Comparison of ENCODE assay signal across 10 cellular contexts in the genomic region with DNA sequence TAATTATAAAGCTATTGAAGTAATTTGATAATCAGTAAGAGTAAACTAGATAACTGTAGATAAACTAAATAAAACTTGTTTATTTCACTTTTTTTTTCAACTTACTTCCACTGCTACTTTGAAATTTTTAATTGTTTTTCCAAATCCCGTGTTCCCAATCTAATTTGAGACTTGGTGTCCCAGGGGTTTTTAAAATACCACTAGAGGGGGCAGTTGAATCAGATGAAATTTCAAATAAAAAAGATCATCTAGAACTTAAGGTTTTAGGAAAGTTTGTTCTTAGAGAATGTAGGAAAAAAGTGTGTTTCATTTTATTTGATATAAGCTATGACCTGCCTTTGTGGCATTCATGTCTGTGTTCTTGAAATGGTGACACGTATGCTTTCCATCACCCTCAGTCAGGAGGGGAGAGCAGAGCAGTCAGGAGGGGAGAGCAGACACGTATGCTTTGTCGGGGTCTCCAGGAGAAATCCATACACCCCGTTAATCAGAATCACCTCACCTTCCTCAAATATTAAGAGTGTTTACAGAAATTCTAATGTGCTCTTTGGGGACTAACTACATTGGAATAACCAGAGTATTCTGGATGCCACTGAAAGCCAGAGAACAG. TPM values are rescaled to one million over a fixed set of nuclear protein-coding genes. Genes with fewer than 3 reads are reported as not detected.
A peak's percentile ranks its signal among the peaks of the same experiment; 100 is the strongest.
DNase-seq lines count a peak whose midpoint lies in the region; ATAC-seq and TF ChIP-seq lines count a peak whose summit lies in the region.
"Had no signal": no experiment of that assay in that cellular context is flagged by ENCODE, and none has a peak within 500 bp of the region (broad histone marks: within the 10 kb centered on the region; RNA-seq: fewer than 3 reads in every experiment).

No MANE protein-coding gene starts in this region.

- no peak overlapping the region for H3K9ac ChIP-seq in liver (ENCODE audit: low read depth in 1 of 2, low read length in 2 of 2)

- H3K36me3 ChIP-seq in liver (ENCODE audit: control insufficient read depth in 4 of 4, insufficient read depth in 3 of 4, low read depth in 1 of 4, low read length in 3 of 4): no peaks in the 10 kb centered on the region
- H3K36me3 ChIP-seq: WERI-Rb-1 had no signal

- in situ Hi-C loops in astrocyte of the spinal cord (cut with HindIII; ENCODE audit: low sequenced_read_pairs): no loop called here

- H3K9me3 Mint-ChIP-seq in CD14-positive monocyte (peaks cover 0 to 4% (median 0%) of the 10 kb centered on the region in 7 donors), HFFc6 (no peaks in the 10 kb centered on the region)
- H3K9me3 Mint-ChIP-seq: central memory CD8-positive, alpha-beta T cell had no signal

- no peaks in the 10 kb centered on the region for H3K9me3 ChIP-seq in liver (ENCODE audit: control insufficient read depth in 4 of 4, low read length in 3 of 4)

- H3K4me1 Mint-ChIP-seq in CD14-positive monocyte (no peaks in the 10 kb centered on the region), HFFc6 (ENCODE audit: low read depth) (no peaks in the 10 kb centered on the region)

- H3K27ac ChIP-seq in liver (ENCODE audit: low read depth in 1 of 2, low read length in 2 of 2): no peak overlapping the region
- H3K27ac ChIP-seq: WERI-Rb-1 had no signal

- TF ChIP-seq CTCF in CD14-positive monocyte (IDR thresholded peaks at IDR 0.05) (peak; percentile 10), HFFc6 (IDR thresholded peaks at IDR 0.05) (peak; percentile 82), astrocyte of the spinal cord (IDR thresholded peaks at IDR 0.05; ENCODE audit: low read depth, low read length) (peak; percentile 58), liver (IDR thresholded peaks at IDR 0.05; ENCODE audit: low read depth, low read length, missing input control) (peak; percentile 39), lower leg skin (IDR thresholded peaks at IDR 0.05) (no peak)

- no peaks in the 10 kb centered on the region for H3K27me3 ChIP-seq in liver (ENCODE audit: control insufficient read depth in 4 of 4, insufficient read depth in 4 of 4, low read length in 3 of 4)

- no peaks in the 10 kb centered on the region for H3K4me1 ChIP-seq in liver (ENCODE audit: control insufficient read depth in 4 of 4, insufficient read depth in 4 of 4, low read length in 3 of 4)

- TF ChIP-seq RAD21 in liver (IDR thresholded peaks at IDR 0.05): peak; percentile 55 to 63

- DNase-seq in CD14-positive monocyte (ENCODE audit: low spot score) (no peak), HFFc6 (peak; percentile 8), astrocyte of the spinal cord (ENCODE audit: low read depth, low spot score) (peak; percentile 5), DMS153 (lab: John Stamatoyannopoulos, UW) (no peak), lower leg skin (ENCODE audit: low spot score in 2 of 2) (no peak), NCI-H2227 (lab: John Stamatoyannopoulos, UW; ENCODE audit: unreplicated experiment) (no peak)
- DNase-seq: WERI-Rb-1 had no signal

- intact Hi-C loops in CD14-positive monocyte (cut with micrococcal nuclease): no loop called here
- intact Hi-C loops in lower leg skin (cut with DNase I; ENCODE audit: low total_unique reads): no loop called here

- WGBS in liver: 50% methylated on average over 5 of the region's 5 CpGs
- 56 to 64% methylated on average over 5 of the region's 5 CpGs for whole genome bisulfite sequencing in lower leg skin, 2 donors

- H3K27me3 Mint-ChIP-seq in CD14-positive monocyte (ENCODE audit: low read depth in 3 of 3) (peaks cover 4 to 20% (median 9%) of the 10 kb centered on the region in 3 donors), HFFc6 (ENCODE audit: insufficient read depth) (peaks cover 12% of the 10 kb centered on the region)

- H3K27ac Mint-ChIP-seq in CD14-positive monocyte (no peak overlapping the region), HFFc6 (no peak overlapping the region)

- ATAC-seq in GM21528 (IDR thresholded peaks at IDR 0.05; ENCODE audit: low FRiP score, unreplicated experiment): no peak

- H3K4me3 Mint-ChIP-seq in CD14-positive monocyte: no peak overlapping the region
- no peak overlapping the region for H3K4me3 Mint-ChIP-seq in HFFc6
- H3K4me3 Mint-ChIP-seq: central memory CD8-positive, alpha-beta T cell had no signal

- TF ChIP-seq POLR2A in lower leg skin (IDR thresholded peaks at IDR 0.05): no peak

- H3K4me3 ChIP-seq in astrocyte of the spinal cord (ENCODE audit: low read depth, low read length): no peak overlapping the region
- no peak overlapping the region for H3K4me3 ChIP-seq in liver (ENCODE audit: low read depth in 1 of 3, low read length in 3 of 3)
- no peak overlapping the region for H3K4me3 ChIP-seq in lower leg skin (ENCODE audit: low read depth, poor library complexity, severe bottlenecking)

- H3K36me3 Mint-ChIP-seq in CD14-positive monocyte: no peaks in the 10 kb centered on the region
- H3K36me3 Mint-ChIP-seq in HFFc6 (ENCODE audit: low read depth): no peaks in the 10 kb centered on the region

TF ChIP-seq in liver, 16 proteins besides CTCF, POLR2A, EP300 and RAD21:
- TF ChIP-seq JUND (IDR thresholded peaks at IDR 0.05): no peak
- TF ChIP-seq FOXA2 (IDR thresholded peaks at IDR 0.05): no peak
- TF ChIP-seq FOXA1 (IDR thresholded peaks at IDR 0.05): no peak
- TF ChIP-seq RXRA (IDR thresholded peaks at IDR 0.05): no peak
- no peak for TF ChIP-seq HNF4A (conservative IDR thresholded peaks at IDR 0.05)
- TF ChIP-seq, protein P1, sequence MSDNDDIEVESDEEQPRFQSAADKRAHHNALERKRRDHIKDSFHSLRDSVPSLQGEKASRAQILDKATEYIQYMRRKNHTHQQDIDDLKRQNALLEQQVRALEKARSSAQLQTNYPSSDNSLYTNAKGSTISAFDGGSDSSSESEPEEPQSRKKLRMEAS (IDR thresholded peaks at IDR 0.05): no peak
- TF ChIP-seq TAF1 (conservative IDR thresholded peaks at IDR 0.05): no peak
- no peak for TF ChIP-seq YY1 (IDR thresholded peaks at IDR 0.05)
- no peak for TF ChIP-seq HNF4G (IDR thresholded peaks at IDR 0.05)
TF ChIP-seq in liver: peak in this region for 0.

RNA-seq across cellular contexts. Expression of a gene that starts 49.9 kb away (rescaled TPM):
- not detected for polyA plus RNA-seq in CD14-positive monocyte
- under 1 TPM; 0.10 to 0.88 (median 0.33) TPM for total RNA-seq in HFFc6 (2021; fragmentation: NEBNext Ultra II Directional; extraction: Animal tissue kit (Norgen Biotek cat#: 25700))
- not detected for total RNA-seq in liver
- polyA plus RNA-seq in liver: under 1 TPM in 1 of 2 donors, not detected in 1; 0.02 TPM
- total RNA-seq in lower leg skin: 1 to 10 TPM in 1 of 4 donors, under 1 TPM in 3; 0.30 to 1.3 (median 0.65) TPM

Comparison
In these comparisons a context has a peak if more than half of its experiments do, and no peak if none do; other contexts are left out.
1. DNase-seq: peak in HFFc6 (single experiment) and astrocyte of the spinal cord (single experiment); none in CD14-positive monocyte (single experiment), DMS153 (single experiment), lower leg skin (0 of 2) and NCI-H2227 (single experiment).
2. CTCF ChIP-seq: peak in CD14-positive monocyte (single experiment), HFFc6 (single experiment), astrocyte of the spinal cord (single experiment) and liver (single experiment); none in lower leg skin (0 of 3).